Comparison of ENCODE assay signal across 1 cellular context in genomic region chr6:15952231-15953151, GRCh38.
TF ChIP-seq lines count a peak whose summit lies in the region.

No MANE protein-coding gene starts in this region.

TF ChIP-seq in GM23338, 12 proteins besides CTCF, POLR2A, EP300 and RAD21 (continued from another document):
- no peak for TF ChIP-seq ZNF462 (CRISPR knock-in tag; IDR thresholded peaks at IDR 0.05)
- no peak for TF ChIP-seq EZH2 (IDR thresholded peaks at IDR 0.05; ENCODE audit: low read depth, unreplicated experiment)
- no peak for TF ChIP-seq ZNF331 (CRISPR knock-in tag; IDR thresholded peaks at IDR 0.05; ENCODE audit: low read depth)
- TF ChIP-seq POLR2AphosphoS5 (IDR thresholded peaks at IDR 0.05; ENCODE audit: low read depth), result no peak
- no peak for TF ChIP-seq STAT1 (IDR thresholded peaks at IDR 0.05; ENCODE audit: unreplicated experiment)
- no peak for TF ChIP-seq NANOG (IDR thresholded peaks at IDR 0.05; ENCODE audit: borderline replicate concordance)
- TF ChIP-seq JUNB (IDR thresholded peaks at IDR 0.05; ENCODE audit: unreplicated experiment), result no peak
- no peak for TF ChIP-seq ETS1 (IDR thresholded peaks at IDR 0.05)
- TF ChIP-seq REST (IDR thresholded peaks at IDR 0.05; ENCODE audit: unreplicated experiment), result no peak
- TF ChIP-seq CREB1 (CRISPR knock-in tag; IDR thresholded peaks at IDR 0.05; ENCODE audit: low read depth), result no peak
